Comparison of ENCODE assay signal across 18 cellular contexts in genomic region chr6:44503471-44503870, GRCh38.
"Had no signal": no experiment of that assay in that cellular context is flagged by ENCODE, and none has a peak within 500 bp of the region (broad histone marks: within the 10 kb centered on the region; RNA-seq: fewer than 3 reads in every experiment).

No MANE protein-coding gene starts in this region.

- DNase-seq: IMR-90, Kasumi-1, MM.1S, NCI-H1092 treated with DMSO at 0.1 percent for 48 hours, NCI-H1436, NCI-H187, NCI-H2029, NCI-H2081 treated with DMSO at 0.1 percent for 48 hours, NCI-H2171, NCI-H226, NCI-H446, NCI-H510A, NCI-H524 treated with DMSO at 0.1 percent for 48 hours, NCI-H69, NCI-H774, Right ventricle myocardium superior, RPMI8226, SIG-M5 had no signal
